22 cellular contexts compared by ENCODE assay signal in genomic region chrX:19752043-19752442, GRCh38.
DNase-seq lines count a peak whose midpoint lies in the region; ATAC-seq, FAIRE-seq and TF ChIP-seq lines count a peak whose summit lies in the region.
"Had no signal": no experiment of that assay in that cellular context is flagged by ENCODE, and none has a peak within 500 bp of the region (broad histone marks: within the 10 kb centered on the region; RNA-seq: fewer than 3 reads in every experiment).

No MANE protein-coding gene starts in this region.

- H3K4me3 Mint-ChIP-seq in activated CD4-positive, alpha-beta T cell treated with anti-CD3 and anti-CD28 coated beads, Interleukin-2, amount 10 ng/mL, durations not matched to agents 24 days and 14 days = peak overlapping the region; percentile 32
- H3K4me3 Mint-ChIP-seq in activated CD8-positive, alpha-beta T cell treated with anti-CD3 and anti-CD28 coated beads for 36 hours = peak overlapping the region; percentile 17
- H3K4me3 Mint-ChIP-seq in naive thymus-derived CD4-positive, alpha-beta T cell = peak overlapping the region; percentile 12 to 83 (median 70)
- H3K4me3 Mint-ChIP-seq: mesothelial cell of epicardium, neural progenitor cell had no signal

- H3K27me3 Mint-ChIP-seq in activated CD4-positive, alpha-beta T cell treated with anti-CD3 and anti-CD28 coated beads, Interleukin-2, amount 10 ng/mL, durations not matched to agents 24 days and 14 days = no peaks in the 10 kb centered on the region
- no peaks in the 10 kb centered on the region for H3K27me3 Mint-ChIP-seq in activated CD8-positive, alpha-beta T cell treated with anti-CD3 and anti-CD28 coated beads for 36 hours
- H3K27me3 Mint-ChIP-seq in naive thymus-derived CD4-positive, alpha-beta T cell = no peaks in the 10 kb centered on the region

- TF ChIP-seq CTCF in activated CD8-positive, alpha-beta T cell treated with anti-CD3 and anti-CD28 coated beads for 36 hours (IDR thresholded peaks at IDR 0.05) = no peak

- POLR2A ChIA-PET in activated CD8-positive, alpha-beta T cell treated with anti-CD3 and anti-CD28 coated beads for 36 hours (lab: Charles Lee) = interaction anchor here (1.3 kb wide), 1 partner anchor 9 kb away, joined by 3 read pairs; no protein-coding TSS in a partner anchor
- POLR2A ChIA-PET in naive thymus-derived CD4-positive, alpha-beta T cell (lab: Charles Lee) = interaction anchor here (0.6 to 6.1 kb wide), 3 partner anchors 9 to 47 kb away, joined by 3 to 44 read pairs (median 5); no protein-coding TSS in a partner anchor

- no peak for ATAC-seq in activated CD8-positive, alpha-beta T cell treated with anti-CD3 and anti-CD28 coated beads for 36 hours
- no peak for ATAC-seq in naive thymus-derived CD4-positive, alpha-beta T cell
- ATAC-seq in HG02763 (IDR thresholded peaks at IDR 0.05; ENCODE audit: unreplicated experiment) = no peak
- ATAC-seq: left lobe of liver, upper lobe of right lung had no signal

- TF ChIP-seq POLR2A in GM12891 (IDR thresholded peaks at IDR 0.05; ENCODE audit: low read depth, low read length) = no peak

- DNase-seq in activated CD4-positive, alpha-beta T cell treated with anti-CD3 and anti-CD28 coated beads, Interleukin-2, amount 10 ng/mL, durations not matched to agents 24 days and 14 days = no peak
- no peak for DNase-seq in activated CD4-positive, alpha-beta T cell treated with anti-CD3 and anti-CD28 coated beads for 1 hour
- DNase-seq in GM12891 (ENCODE audit: insufficient read length, low spot score) (no peak), H7 (no peak), GOT3 (lab: John Stamatoyannopoulos, UW) (no peak)
- no peak for DNase-seq in activated CD8-positive, alpha-beta T cell treated with anti-CD3 and anti-CD28 coated beads for 36 hours
- no peak for DNase-seq in naive thymus-derived CD4-positive, alpha-beta T cell
- DNase-seq: activated gamma-delta T cell; C1 segment of cervical spinal cord; DMS153; NCI-H1105; NCI-H510A treated with DMSO at 0.1 percent for 48 hours; stimulated activated CD4-positive, alpha-beta T cell treated with anti-CD3 and anti-CD28 coated beads, Interleukin-1b, Interleukin-23, amount 100 ng/mL, for 48 hours; upper lobe of right lung had no signal

- H3K36me3 ChIP-seq in naive thymus-derived CD4-positive, alpha-beta T cell (ENCODE audit: control insufficient read depth in 2 of 3, insufficient read depth in 3 of 3, low read length in 3 of 3) = no peaks in the 10 kb centered on the region
- no peaks in the 10 kb centered on the region for H3K36me3 ChIP-seq in H7 (replicated peaks; ENCODE audit: control insufficient read depth, insufficient read depth, low read length)
- H3K36me3 ChIP-seq: neural progenitor cell, prostate gland, upper lobe of right lung had no signal

- peaks cover 54 to 75% of the 10 kb centered on the region in 2 donors for H3K4me1 ChIP-seq in naive thymus-derived CD4-positive, alpha-beta T cell (ENCODE audit: control insufficient read depth in 2 of 2, insufficient read depth in 2 of 2, low read length in 2 of 2)
- H3K4me1 ChIP-seq: prostate gland, upper lobe of right lung had no signal

- H3K9me3 ChIP-seq in naive thymus-derived CD4-positive, alpha-beta T cell (ENCODE audit: control insufficient read depth in 2 of 3, low read length in 3 of 3) = no peaks in the 10 kb centered on the region
- H3K9me3 ChIP-seq: prostate gland, upper lobe of right lung had no signal

- peaks cover 24% of the 10 kb centered on the region for H3K36me3 Mint-ChIP-seq in activated CD4-positive, alpha-beta T cell treated with anti-CD3 and anti-CD28 coated beads, Interleukin-2, amount 10 ng/mL, durations not matched to agents 24 days and 14 days (ENCODE audit: low read depth)
- H3K36me3 Mint-ChIP-seq in activated CD8-positive, alpha-beta T cell treated with anti-CD3 and anti-CD28 coated beads for 36 hours (ENCODE audit: low read depth) = peaks cover 37% of the 10 kb centered on the region
- H3K36me3 Mint-ChIP-seq in naive thymus-derived CD4-positive, alpha-beta T cell = peaks cover 0 to 36% (median 22%) of the 10 kb centered on the region in 5 donors
- H3K36me3 Mint-ChIP-seq: neural progenitor cell had no signal

- peak overlapping the region; percentile 81 for H3K27ac Mint-ChIP-seq in activated CD4-positive, alpha-beta T cell treated with anti-CD3 and anti-CD28 coated beads, Interleukin-2, amount 10 ng/mL, durations not matched to agents 24 days and 14 days
- H3K27ac Mint-ChIP-seq in activated CD8-positive, alpha-beta T cell treated with anti-CD3 and anti-CD28 coated beads for 36 hours = peak overlapping the region; percentile 94
- H3K27ac Mint-ChIP-seq in naive thymus-derived CD4-positive, alpha-beta T cell = peak overlapping the region; percentile 68 to 99 (median 94)
- H3K27ac Mint-ChIP-seq: mesothelial cell of epicardium, neural progenitor cell had no signal

- H3K4me1 Mint-ChIP-seq in activated CD4-positive, alpha-beta T cell treated with anti-CD3 and anti-CD28 coated beads, Interleukin-2, amount 10 ng/mL, durations not matched to agents 24 days and 14 days = peaks cover 56% of the 10 kb centered on the region
- peaks cover 87% of the 10 kb centered on the region for H3K4me1 Mint-ChIP-seq in activated CD8-positive, alpha-beta T cell treated with anti-CD3 and anti-CD28 coated beads for 36 hours (ENCODE audit: low read depth)
- H3K4me1 Mint-ChIP-seq in naive thymus-derived CD4-positive, alpha-beta T cell = peaks cover 42 to 95% (median 88%) of the 10 kb centered on the region in 7 donors

- H3K4me3 ChIP-seq in naive thymus-derived CD4-positive, alpha-beta T cell (ENCODE audit: low read length) = peak overlapping the region; percentile 19
- no peak overlapping the region for H3K4me3 ChIP-seq in H7 (ENCODE audit: insufficient read depth, low read depth, low read length)
- H3K4me3 ChIP-seq: neural progenitor cell, prostate gland, upper lobe of right lung had no signal

- peak overlapping the region; percentile 55 for H3K27ac ChIP-seq in naive thymus-derived CD4-positive, alpha-beta T cell (ENCODE audit: low read depth, low read length)
- H3K27ac ChIP-seq: neural progenitor cell, prostate gland, RWPE1, upper lobe of right lung had no signal

- intact Hi-C loops in activated CD4-positive, alpha-beta T cell treated with anti-CD3 and anti-CD28 coated beads, Interleukin-2, amount 10 ng/mL, durations not matched to agents 24 days and 14 days (cut with micrococcal nuclease) = no loop called here
- intact Hi-C loops in activated CD8-positive, alpha-beta T cell treated with anti-CD3 and anti-CD28 coated beads for 36 hours (cut with micrococcal nuclease) = no loop called here
- intact Hi-C loops in naive thymus-derived CD4-positive, alpha-beta T cell (cut with micrococcal nuclease) = no loop called here

- CTCF ChIA-PET in activated CD8-positive, alpha-beta T cell treated with anti-CD3 and anti-CD28 coated beads for 36 hours (lab: Charles Lee) = no interaction called here
- CTCF ChIA-PET in naive thymus-derived CD4-positive, alpha-beta T cell (lab: Charles Lee) = no interaction called here

- FAIRE-seq in GM12891 (lab: Jason Lieb, UNC) = peak; percentile 72
- FAIRE-seq: colon, HTR-8/SVneo had no signal

- H3K27me3 ChIP-seq in naive thymus-derived CD4-positive, alpha-beta T cell (ENCODE audit: control insufficient read depth in 2 of 2, insufficient read depth in 2 of 2, low read length in 2 of 2) = no peaks in the 10 kb centered on the region
- no peaks in the 10 kb centered on the region for H3K27me3 ChIP-seq in H7 (ENCODE audit: control insufficient read depth, insufficient read depth, low read length)
- H3K27me3 ChIP-seq: neural progenitor cell, upper lobe of right lung had no signal

- H3K9me3 Mint-ChIP-seq in activated CD4-positive, alpha-beta T cell treated with anti-CD3 and anti-CD28 coated beads, Interleukin-2, amount 10 ng/mL, durations not matched to agents 24 days and 14 days = no peaks in the 10 kb centered on the region
- H3K9me3 Mint-ChIP-seq in activated CD8-positive, alpha-beta T cell treated with anti-CD3 and anti-CD28 coated beads for 36 hours = peaks cover 8% of the 10 kb centered on the region
- peaks cover 0 to 9% (median 0%) of the 10 kb centered on the region in 11 donors for H3K9me3 Mint-ChIP-seq in naive thymus-derived CD4-positive, alpha-beta T cell

TF ChIP-seq in GM12891, 5 proteins besides CTCF, POLR2A, EP300 and RAD21:
- no peak for TF ChIP-seq SPI1 (IDR thresholded peaks at IDR 0.05; ENCODE audit: low read depth, low read length)
- TF ChIP-seq POLR2AphosphoS5 (IDR thresholded peaks at IDR 0.05; ENCODE audit: low read depth, low read length) = no peak
- no peak for TF ChIP-seq TAF1 (IDR thresholded peaks at IDR 0.05; ENCODE audit: low read depth, low read length)
- TF ChIP-seq POU2F2 (IDR thresholded peaks at IDR 0.05; ENCODE audit: low read depth, low read length) = no peak
- TF ChIP-seq PAX5 (IDR thresholded peaks at IDR 0.05; ENCODE audit: insufficient read depth, low read length, severe bottlenecking) = no peak

Comparison
In these comparisons a context has a peak if more than half of its experiments do, and no peak if none do; other contexts are left out.
1. H3K4me3 Mint-ChIP-seq: peak in every context shown above with its lines; median percentile 70 in naive thymus-derived CD4-positive, alpha-beta T cell; 32 in activated CD4-positive, alpha-beta T cell treated with anti-CD3 and anti-CD28 coated beads, Interleukin-2, amount 10 ng/mL, durations not matched to agents 24 days and 14 days; 17 in activated CD8-positive, alpha-beta T cell treated with anti-CD3 and anti-CD28 coated beads for 36 hours.